In the genomic region with DNA sequence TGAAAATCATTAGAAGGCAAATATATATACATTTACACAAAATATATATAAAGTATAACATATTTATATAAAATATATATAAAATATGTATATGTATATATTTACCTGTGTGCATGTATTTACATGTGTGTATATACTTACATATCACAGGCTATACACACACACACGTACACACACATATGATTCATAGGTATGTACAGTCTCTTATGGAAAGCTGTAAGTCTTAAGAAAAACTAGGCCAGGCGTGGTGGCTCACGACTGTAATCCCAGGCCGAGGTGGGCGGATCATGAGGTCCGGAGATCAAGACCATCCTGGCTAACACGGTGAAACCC, we compare ENCODE assay signal across 10 cellular contexts. TPM values are rescaled to one million over a fixed set of nuclear protein-coding genes. Genes with fewer than 3 reads are reported as not detected.
A peak's percentile ranks its signal among the peaks of the same experiment; 100 is the strongest.
DNase-seq lines count a peak whose midpoint lies in the region; ATAC-seq, FAIRE-seq and TF ChIP-seq lines count a peak whose summit lies in the region.
"Had no signal": no experiment of that assay in that cellular context is flagged by ENCODE, and none has a peak within 500 bp of the region (broad histone marks: within the 10 kb centered on the region; RNA-seq: fewer than 3 reads in every experiment).

No MANE protein-coding gene starts in this region.

- no peak for TF ChIP-seq RAD21 in A549 (conservative IDR thresholded peaks at IDR 0.05 in 1 of 2, IDR thresholded peaks at IDR 0.05 in 1 of 2)

- in situ Hi-C loops in mammary epithelial cell (cut with MboI; ENCODE audit: low sequenced_read_pairs in 2 of 2) = no loop called here

- intact Hi-C loops in mammary epithelial cell (cut with micrococcal nuclease) = loop anchor here (5.0 kb wide), 1 partner anchor 35 kb away; no protein-coding TSS in a partner anchor
- intact Hi-C loops in natural killer cell (cut with micrococcal nuclease) = no loop called here

- no peaks in the 10 kb centered on the region for H3K27me3 Mint-ChIP-seq in natural killer cell (ENCODE audit: low read depth in 2 of 2)

- H2AFZ ChIP-seq in mammary epithelial cell (ENCODE audit: low read depth, low read length) = no peak overlapping the region

- H3K27me3 ChIP-seq in mammary epithelial cell (ENCODE audit: insufficient read depth, low read length) = no peaks in the 10 kb centered on the region
- H3K27me3 ChIP-seq: SJCRH30 had no signal

- H3K4me3 Mint-ChIP-seq in natural killer cell = peak overlapping the region; percentile 65

- H3K4me1 ChIP-seq in A549 (peaks cover 39% of the 10 kb centered on the region), HEK293 (ENCODE audit: control insufficient read depth, insufficient read depth, low read length) (peaks cover 28% of the 10 kb centered on the region), mammary epithelial cell (ENCODE audit: insufficient read depth, low read length) (peaks cover 32% of the 10 kb centered on the region)

- TF ChIP-seq POLR2A in A549 (IDR thresholded peaks at IDR 0.05; ENCODE audit: low read length) = no peak

- H3K9me3 ChIP-seq in A549 = no peaks in the 10 kb centered on the region
- no peaks in the 10 kb centered on the region for H3K9me3 ChIP-seq in HEK293 (ENCODE audit: control insufficient read depth, insufficient read depth, low read depth, low read length)
- H3K9me3 ChIP-seq in mammary epithelial cell (replicated peaks; ENCODE audit: insufficient read depth, low read length) = no peaks in the 10 kb centered on the region
- H3K9me3 ChIP-seq: SJCRH30 had no signal

- H3K4me2 ChIP-seq in A549 (peak overlapping the region; percentile 81), mammary epithelial cell (ENCODE audit: insufficient read depth, low read depth, low read length) (peak overlapping the region; percentile 26)

- TF ChIP-seq CTCF in A549 (IDR thresholded peaks at IDR 0.05) (no peak), HEK293 (tag by site-specific recombination; IDR thresholded peaks at IDR 0.05) (no peak), mammary epithelial cell (conservative IDR thresholded peaks at IDR 0.05 in 1 of 2, IDR thresholded peaks at IDR 0.05 in 1 of 2; ENCODE audit: extremely low read depth in 1 of 2, insufficient read depth in 1 of 2, low read depth in 1 of 2, low read length in 2 of 2) (no peak), natural killer cell (IDR thresholded peaks at IDR 0.05) (no peak), D721Med (IDR thresholded peaks at IDR 0.05; ENCODE audit: insufficient read depth, missing control alignments) (no peak)

- POLR2A ChIA-PET in A549 (lab: Yijun Ruan, JAX) = interaction anchor here (1.2 to 1.6 kb wide), 3 partner anchors 10 to 121 kb away, joined by 3 to 9 read pairs (median 4); a partner anchor contains a TSS
- POLR2A ChIA-PET in HEK293 (lab: Yijun Ruan, JAX) = interaction anchor here (1.0 to 3.1 kb wide), 6 partner anchors 13 to 43 kb away, joined by 4 to 26 read pairs (median 6); a partner anchor contains a TSS

- peak in 1 of 2 experiments; percentile 43 for DNase-seq in A549 (ENCODE audit: low read depth in 1 of 2, low spot score in 1 of 2)
- DNase-seq in mammary epithelial cell = no peak
- no peak for DNase-seq in natural killer cell
- no peak for DNase-seq in iPS-NIHi7 (ENCODE audit: extremely low spot score)
- DNase-seq in DMS 273 (lab: John Stamatoyannopoulos, UW; ENCODE audit: unreplicated experiment) = no peak
- no peak for DNase-seq in D721Med (ENCODE audit: insufficient read length, low spot score)

- H3K9ac ChIP-seq in mammary epithelial cell (ENCODE audit: insufficient read depth, low read length) = peak overlapping the region; percentile 78

- WGBS in A549 (ENCODE audit: missing lambda C conversion rate) = 56% methylated on average over 7 of the region's 7 CpGs
- 76% methylated on average over 7 of the region's 7 CpGs for WGBS in mammary epithelial cell (ENCODE audit: low coverage, missing lambda C conversion rate)

- peak overlapping the region; percentile 91 to 94 for H3K27ac Mint-ChIP-seq in natural killer cell

- no peak for ATAC-seq in A549
- ATAC-seq in natural killer cell = no peak
- no peak for ATAC-seq in HG03442 (IDR thresholded peaks at IDR 0.05; ENCODE audit: unreplicated experiment)
- ATAC-seq: sciatic nerve had no signal

- FAIRE-seq in A549 (lab: Jason Lieb, UNC) (no peak), D721Med (lab: Jason Lieb, UNC) (no peak)

- no TSS peak for BruUV-seq in mammary epithelial cell (replicated peaks; lab: Mats Ljungman, UMichigan)

- 0 out of 3 replicates have a peak overlapping the region, but pooled peaks have one; percentile 2 for H3K4me3 ChIP-seq in A549
- no peak overlapping the region for H3K4me3 ChIP-seq in HEK293 (ENCODE audit: low read depth, low read length)
- no peak overlapping the region for H3K4me3 ChIP-seq in mammary epithelial cell (replicated peaks in 1 of 3; ENCODE audit: insufficient read depth in 1 of 3, low read depth in 2 of 3, low read length in 3 of 3)
- H3K4me3 ChIP-seq: SJCRH30 had no signal

- CTCF ChIA-PET in A549 (lab: Yijun Ruan, JAX) (interaction anchor here (0.7 to 6.2 kb wide), 16 partner anchors 9 to 222 kb away, joined by 3 to 51 read pairs (median 4); a partner anchor contains a TSS), HEK293 (lab: Yijun Ruan, JAX) (interaction anchor here (0.8 to 2.1 kb wide), 9 partner anchors 9 to 602 kb away, joined by 3 to 9 read pairs (median 4); no protein-coding TSS in a partner anchor), mammary epithelial cell (lab: Charles Lee; ENCODE audit: low non-redundant PET) (no interaction called here)

- peaks cover 83% of the 10 kb centered on the region for H3K79me2 ChIP-seq in mammary epithelial cell (ENCODE audit: insufficient read depth, low read length)

- H3K27ac ChIP-seq in A549 (peak overlapping the region; percentile 74 to 83), HEK293 (ENCODE audit: extremely low read depth, low read depth, low read length) (peak overlapping the region; percentile 81), mammary epithelial cell (ENCODE audit: insufficient read depth, low read depth, low read length) (peak overlapping the region; percentile 97)
- H3K27ac ChIP-seq: SJCRH30 had no signal

- H3K9me3 Mint-ChIP-seq in natural killer cell = no peaks in the 10 kb centered on the region

- peaks cover 41 to 49% of the 10 kb centered on the region in 2 donors for H3K4me1 Mint-ChIP-seq in natural killer cell

- H4K20me1 ChIP-seq in mammary epithelial cell (ENCODE audit: insufficient read depth, low read length) = no peaks in the 10 kb centered on the region

- TF ChIP-seq EP300 in A549 (IDR thresholded peaks at IDR 0.05) = no peak

- H3K36me3 ChIP-seq in HEK293 (ENCODE audit: control insufficient read depth in 2 of 2, insufficient read depth in 1 of 2, low read length in 2 of 2) = peaks cover 0 to 2% of the 10 kb centered on the region in 2 experiments; a peak in 2 of 3 replicates
- peaks cover 3% of the 10 kb centered on the region for H3K36me3 ChIP-seq in mammary epithelial cell (ENCODE audit: insufficient read depth, low read length)
- H3K36me3 ChIP-seq: SJCRH30 had no signal

- dilution Hi-C loops in mammary epithelial cell (cut with HindIII; ENCODE audit: low sequenced_read_pairs) = no loop called here

- H3K36me3 Mint-ChIP-seq in natural killer cell = no peaks in the 10 kb centered on the region

TF ChIP-seq in A549, 52 proteins besides CTCF, POLR2A, EP300 and RAD21 (continues in another document):
- TF ChIP-seq RARB (CRISPR knock-in tag; IDR thresholded peaks at IDR 0.05) (no peak), NFE2L2 (conservative IDR thresholded peaks at IDR 0.05; ENCODE audit: low read length) (no peak), FOXS1 (CRISPR knock-in tag; IDR thresholded peaks at IDR 0.05) (no peak), ZSCAN20 (CRISPR knock-in tag; IDR thresholded peaks at IDR 0.05) (no peak), MYC (IDR thresholded peaks at IDR 0.05; ENCODE audit: borderline replicate concordance, low read length) (no peak), SREBF2 (IDR thresholded peaks at IDR 0.05) (no peak), RFX5 (IDR thresholded peaks at IDR 0.05) (no peak), PHF8 (IDR thresholded peaks at IDR 0.05; ENCODE audit: borderline replicate concordance, low read depth) (no peak), ZFP36 (IDR thresholded peaks at IDR 0.05; ENCODE audit: borderline replicate concordance, partially characterized antibody) (no peak), MAFK (IDR thresholded peaks at IDR 0.05; ENCODE audit: partially characterized antibody) (no peak), CHD4 (IDR thresholded peaks at IDR 0.05; ENCODE audit: borderline replicate concordance) (no peak)

TF ChIP-seq in HEK293, 187 proteins besides CTCF, POLR2A, EP300 and RAD21 (continues in another document):
- TF ChIP-seq ZNF549 (tag by site-specific recombination; IDR thresholded peaks at IDR 0.05) = no peak
- TF ChIP-seq, protein P1, sequence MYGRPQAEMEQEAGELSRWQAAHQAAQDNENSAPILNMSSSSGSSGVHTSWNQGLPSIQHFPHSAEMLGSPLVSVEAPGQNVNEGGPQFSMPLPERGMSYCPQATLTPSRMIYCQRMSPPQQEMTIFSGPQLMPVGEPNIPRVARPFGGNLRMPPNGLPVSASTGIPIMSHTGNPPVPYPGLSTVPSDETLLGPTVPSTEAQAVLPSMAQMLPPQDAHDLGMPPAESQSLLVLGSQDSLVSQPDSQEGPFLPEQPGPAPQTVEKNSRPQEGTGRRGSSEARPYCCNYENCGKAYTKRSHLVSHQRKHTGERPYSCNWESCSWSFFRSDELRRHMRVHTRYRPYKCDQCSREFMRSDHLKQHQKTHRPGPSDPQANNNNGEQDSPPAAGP (tag by site-specific recombination; IDR thresholded peaks at IDR 0.05) = no peak
- no peak for TF ChIP-seq SCRT1 (tag by site-specific recombination; IDR thresholded peaks at IDR 0.05; ENCODE audit: borderline replicate concordance)
- no peak for TF ChIP-seq REPIN1 (tag by site-specific recombination; IDR thresholded peaks at IDR 0.05; ENCODE audit: low read depth)
- no peak for TF ChIP-seq ZNF561 (tag by site-specific recombination; IDR thresholded peaks at IDR 0.05; ENCODE audit: borderline replicate concordance)

RNA-seq across cellular contexts. Expression of a gene that starts 14.7 kb away (rescaled TPM):
- polyA plus RNA-seq in A549 (2011; rRNA removed) (19.0 and 19.2 TPM in 2 replicates), A549 (2017; fragmentation: RNase III; extraction: RNeasy Plus Mini Kit Qiagen cat#74134 plus additional on column Dnase treatment) (21.1 to 25.8 TPM (median 24.7 TPM) in 3 replicates), mammary epithelial cell (47.1 TPM)
- 13.2 and 15.9 TPM in 2 replicates for polyA plus RNA-seq in A549 (2012; cell fraction: cytosol; rRNA removed)
- polyA plus RNA-seq in A549 (2012; cell fraction: nucleus; rRNA removed) = 48.7 and 49.5 TPM in 2 replicates
- polyA minus RNA-seq in A549 (2011; rRNA and poly(A)+ RNA removed) = 27.8 and 28.8 TPM in 2 replicates
- total RNA-seq in mammary epithelial cell (10 to 100 TPM; 42.8 to 71.1 TPM), natural killer cell (10 to 100 TPM; 35.7 to 43.2 (median 35.7) TPM)
- 168 TPM for polyA minus RNA-seq in mammary epithelial cell

RNA-seq across cellular contexts. Expression of a gene that starts 15.1 kb away (rescaled TPM):
- polyA plus RNA-seq in A549 (2011; rRNA removed) (2.9 and 3.1 TPM in 2 replicates), A549 (2017; fragmentation: RNase III; extraction: RNeasy Plus Mini Kit Qiagen cat#74134 plus additional on column Dnase treatment) (1.9 to 2.9 TPM (median 2.2 TPM) in 3 replicates), mammary epithelial cell (0.67 TPM)
- polyA plus RNA-seq in A549 (2012; cell fraction: cytosol; rRNA removed) = 1.9 and 2.1 TPM in 2 replicates
- 6.5 and 8.3 TPM in 2 replicates for polyA plus RNA-seq in A549 (2012; cell fraction: nucleus; rRNA removed)
- polyA minus RNA-seq in A549 (2011; rRNA and poly(A)+ RNA removed) = 3.1 and 5.5 TPM in 2 replicates
- total RNA-seq in mammary epithelial cell (1 to 10 TPM in 1 of 2 donors, under 1 TPM in 1; 0.85 to 1.0 TPM), natural killer cell (under 1 TPM in 2 of 3 donors, not detected in 1; 0.26 to 0.78 TPM)
- not detected for polyA minus RNA-seq in mammary epithelial cell
